Comparison of ENCODE assay signal across 2 cellular contexts in genomic region chr9:128004011-128004604, GRCh38.
TF ChIP-seq lines count a peak whose summit lies in the region.

No MANE protein-coding gene starts in this region.

TF ChIP-seq in Ishikawa, 13 proteins besides CTCF, POLR2A, EP300 and RAD21:
- no peak for TF ChIP-seq TAF1 (IDR thresholded peaks at IDR 0.05; ENCODE audit: low read depth)
- TF ChIP-seq CREB1 (IDR thresholded peaks at IDR 0.05; ENCODE audit: low read depth): no peak
- TF ChIP-seq CEBPB (IDR thresholded peaks at IDR 0.05): no peak
- TF ChIP-seq FOXM1 (IDR thresholded peaks at IDR 0.05; ENCODE audit: borderline replicate concordance, low read depth): no peak
- TF ChIP-seq NFIC (IDR thresholded peaks at IDR 0.05): no peak
- peak; percentile 65 for TF ChIP-seq USF1 (IDR thresholded peaks at IDR 0.05)
- no peak for TF ChIP-seq REST (IDR thresholded peaks at IDR 0.05; ENCODE audit: low read depth)

TF ChIP-seq in H1, 55 proteins besides CTCF, POLR2A, EP300 and RAD21:
- TF ChIP-seq USF2 (IDR thresholded peaks at IDR 0.05; ENCODE audit: low read length): peak; percentile 20; the same call in 1 of the 2 replicates
- TF ChIP-seq CBX8 (IDR thresholded peaks at IDR 0.05; ENCODE audit: borderline replicate concordance, low read depth, low read length): no peak
